1 cellular context compared by ENCODE assay signal in the genomic region with DNA sequence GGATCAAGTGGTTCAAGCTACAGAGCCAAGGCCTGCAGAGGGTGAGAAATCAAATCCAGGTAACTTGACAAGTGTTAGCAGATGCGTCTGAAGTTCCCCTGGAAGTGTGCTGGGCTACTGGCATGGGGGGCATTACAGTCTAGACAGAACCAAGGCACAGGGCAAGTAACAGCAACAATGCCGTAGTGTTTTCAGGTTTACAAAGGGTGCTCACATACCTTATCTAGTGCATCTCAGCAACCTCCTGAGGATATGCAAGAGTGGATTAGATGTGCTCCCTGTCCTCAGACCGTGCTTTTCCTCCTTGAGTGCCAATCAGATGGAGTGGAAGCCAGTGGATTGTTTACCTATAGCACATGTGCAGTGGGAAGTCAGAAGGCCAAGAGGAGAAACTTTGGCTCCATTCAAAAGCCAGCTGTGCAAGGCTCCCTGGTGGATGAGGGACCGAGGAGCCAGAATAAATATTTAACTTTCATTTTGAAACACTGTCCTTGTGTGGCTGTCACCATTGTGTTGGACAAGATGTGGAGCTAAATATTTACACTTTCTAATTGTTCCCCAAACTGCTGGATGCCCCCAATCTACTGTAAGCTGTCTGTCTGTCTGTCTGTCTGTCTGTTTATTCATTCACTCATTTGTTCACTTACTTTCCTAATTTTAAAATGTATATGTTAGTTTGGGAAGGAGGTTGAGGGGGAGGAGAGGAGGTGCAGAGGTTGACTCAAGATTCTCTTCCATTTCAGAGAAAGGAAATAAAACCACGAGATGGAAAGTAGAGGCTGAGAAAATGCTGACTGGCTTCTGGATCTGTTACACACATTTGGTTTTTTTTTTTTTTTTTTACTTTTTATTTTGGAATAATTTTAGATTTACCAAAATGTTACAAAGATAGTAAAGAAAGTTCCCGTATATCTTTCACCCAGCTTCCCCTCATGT.
A peak's percentile ranks its signal among the peaks of the same experiment; 100 is the strongest.
TF ChIP-seq lines count a peak whose summit lies in the region.

No MANE protein-coding gene starts in this region.

TF ChIP-seq in HepG2, 621 proteins besides CTCF, POLR2A, EP300 and RAD21 (continued from another document and continues in another):
- TF ChIP-seq GMEB1 (CRISPR knock-in tag; IDR thresholded peaks at IDR 0.05; ENCODE audit: borderline replicate concordance) = peak; percentile 24; the same call in 1 of the 2 replicates
- TF ChIP-seq, protein P1, sequence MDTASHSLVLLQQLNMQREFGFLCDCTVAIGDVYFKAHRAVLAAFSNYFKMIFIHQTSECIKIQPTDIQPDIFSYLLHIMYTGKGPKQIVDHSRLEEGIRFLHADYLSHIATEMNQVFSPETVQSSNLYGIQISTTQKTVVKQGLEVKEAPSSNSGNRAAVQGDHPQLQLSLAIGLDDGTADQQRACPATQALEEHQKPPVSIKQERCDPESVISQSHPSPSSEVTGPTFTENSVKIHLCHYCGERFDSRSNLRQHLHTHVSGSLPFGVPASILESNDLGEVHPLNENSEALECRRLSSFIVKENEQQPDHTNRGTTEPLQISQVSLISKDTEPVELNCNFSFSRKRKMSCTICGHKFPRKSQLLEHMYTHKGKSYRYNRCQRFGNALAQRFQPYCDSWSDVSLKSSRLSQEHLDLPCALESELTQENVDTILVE (CRISPR knock-in tag; IDR thresholded peaks at IDR 0.05) = no peak
- no peak for TF ChIP-seq MBNL3 (CRISPR knock-in tag; conservative IDR thresholded peaks at IDR 0.05)
- 0 out of 2 replicates have a peak, but pooled peaks have one; percentile 55 for TF ChIP-seq MEIS1 (CRISPR knock-in tag; IDR thresholded peaks at IDR 0.05; ENCODE audit: borderline replicate concordance)
- TF ChIP-seq, protein P2, sequence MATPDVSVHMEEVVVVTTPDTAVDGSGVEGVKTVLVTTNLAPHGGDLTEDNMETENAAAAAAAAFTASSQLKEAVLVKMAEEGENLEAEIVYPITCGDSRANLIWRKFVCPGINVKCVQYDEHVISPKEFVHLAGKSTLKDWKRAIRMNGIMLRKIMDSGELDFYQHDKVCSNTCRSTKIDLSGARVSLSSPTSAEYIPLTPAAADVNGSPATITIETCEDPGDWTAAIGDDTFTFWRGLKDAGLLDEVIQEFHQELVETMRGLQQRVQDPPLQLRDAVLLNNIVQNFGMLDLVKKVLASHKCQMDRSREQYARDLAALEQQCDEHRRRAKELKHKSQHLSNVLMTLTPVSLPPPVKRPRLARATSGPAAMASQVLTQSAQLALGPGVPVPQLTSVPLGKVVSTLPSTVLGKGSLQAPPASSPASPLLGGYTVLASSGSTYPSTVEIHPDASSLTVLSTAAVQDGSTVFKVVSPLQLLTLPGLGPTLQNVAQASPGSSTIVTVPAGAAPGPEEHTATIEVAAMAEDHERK (CRISPR knock-in tag; IDR thresholded peaks at IDR 0.05; ENCODE audit: low read depth) = no peak
- no peak; the same call in 1 of the 2 replicates for TF ChIP-seq HNF1B (CRISPR knock-in tag; IDR thresholded peaks at IDR 0.05)
- TF ChIP-seq JUN (CRISPR knock-in tag; IDR thresholded peaks at IDR 0.05) = 0 out of 2 replicates have a peak, but pooled peaks have one; percentile 39
- TF ChIP-seq FIP1L1 (IDR thresholded peaks at IDR 0.05; ENCODE audit: borderline replicate concordance, insufficient read depth, low read depth, low read length) = no peak
- peak; percentile 64; the same call in 1 of the 2 replicates for TF ChIP-seq NCOA2 (CRISPR knock-in tag; IDR thresholded peaks at IDR 0.05)
- no peak for TF ChIP-seq NRL (CRISPR knock-in tag; IDR thresholded peaks at IDR 0.05; ENCODE audit: borderline replicate concordance)
- TF ChIP-seq ZNF468 (CRISPR knock-in tag; IDR thresholded peaks at IDR 0.05) = no peak
- TF ChIP-seq, protein P3, sequence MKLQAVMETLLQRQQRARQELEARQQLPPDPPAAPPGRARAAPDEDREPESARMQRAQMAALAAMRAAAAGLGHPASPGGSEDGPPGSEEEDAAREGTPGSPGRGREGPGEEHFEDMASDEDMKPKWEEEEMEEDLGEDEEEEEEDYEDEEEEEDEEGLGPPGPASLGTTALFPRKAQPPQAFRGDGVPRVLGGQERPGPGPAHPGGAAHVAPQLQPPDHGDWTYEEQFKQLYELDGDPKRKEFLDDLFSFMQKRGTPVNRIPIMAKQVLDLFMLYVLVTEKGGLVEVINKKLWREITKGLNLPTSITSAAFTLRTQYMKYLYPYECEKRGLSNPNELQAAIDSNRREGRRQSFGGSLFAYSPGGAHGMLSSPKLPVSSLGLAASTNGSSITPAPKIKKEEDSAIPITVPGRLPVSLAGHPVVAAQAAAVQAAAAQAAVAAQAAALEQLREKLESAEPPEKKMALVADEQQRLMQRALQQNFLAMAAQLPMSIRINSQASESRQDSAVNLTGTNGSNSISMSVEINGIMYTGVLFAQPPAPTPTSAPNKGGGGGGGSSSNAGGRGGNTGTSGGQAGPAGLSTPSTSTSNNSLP (IDR thresholded peaks at IDR 0.05; ENCODE audit: low read depth, low read length) = 0 out of 2 replicates have a peak, but pooled peaks have one; percentile 19
- no peak for TF ChIP-seq ZFP62 (CRISPR knock-in tag; IDR thresholded peaks at IDR 0.05)
- no peak for TF ChIP-seq ZNF703 (CRISPR knock-in tag; IDR thresholded peaks at IDR 0.05; ENCODE audit: borderline replicate concordance)
- no peak for TF ChIP-seq GABPB1 (CRISPR knock-in tag; IDR thresholded peaks at IDR 0.05)
- TF ChIP-seq MTF1 (CRISPR knock-in tag; IDR thresholded peaks at IDR 0.05) = no peak
- TF ChIP-seq ARHGAP35 (CRISPR knock-in tag; IDR thresholded peaks at IDR 0.05; ENCODE audit: borderline replicate concordance) = no peak
- TF ChIP-seq ZNF280B (CRISPR knock-in tag; IDR thresholded peaks at IDR 0.05; ENCODE audit: borderline replicate concordance) = no peak
- peak; percentile 23; the same call in 1 of the 2 replicates for TF ChIP-seq MIXL1 (CRISPR knock-in tag; IDR thresholded peaks at IDR 0.05)
- no peak for TF ChIP-seq ATAD3A (CRISPR knock-in tag; IDR thresholded peaks at IDR 0.05)
- TF ChIP-seq SALL1 (CRISPR knock-in tag; IDR thresholded peaks at IDR 0.05) = peak; percentile 70
- peak; percentile 81 for TF ChIP-seq FOXA3 (CRISPR knock-in tag; IDR thresholded peaks at IDR 0.05)
- no peak for TF ChIP-seq FOXC1 (CRISPR knock-in tag; IDR thresholded peaks at IDR 0.05; ENCODE audit: borderline replicate concordance)
- TF ChIP-seq ZNF589 (CRISPR knock-in tag; conservative IDR thresholded peaks at IDR 0.05) = no peak
- TF ChIP-seq NFRKB (IDR thresholded peaks at IDR 0.05) = no peak
- TF ChIP-seq ZNF879 (CRISPR knock-in tag; IDR thresholded peaks at IDR 0.05) = no peak
- no peak for TF ChIP-seq ZNF775 (CRISPR knock-in tag; IDR thresholded peaks at IDR 0.05; ENCODE audit: borderline replicate concordance)
- no peak for TF ChIP-seq YEATS2 (CRISPR knock-in tag; IDR thresholded peaks at IDR 0.05; ENCODE audit: borderline replicate concordance)
- no peak for TF ChIP-seq ZNF207 (IDR thresholded peaks at IDR 0.05; ENCODE audit: borderline replicate concordance)
- no peak for TF ChIP-seq ZNF354B (CRISPR knock-in tag; IDR thresholded peaks at IDR 0.05)
- TF ChIP-seq ZC3H13 (CRISPR knock-in tag; IDR thresholded peaks at IDR 0.05) = no peak
- TF ChIP-seq LBX2 (CRISPR knock-in tag; IDR thresholded peaks at IDR 0.05; ENCODE audit: borderline replicate concordance) = no peak
- no peak for TF ChIP-seq PAF1 (CRISPR knock-in tag; IDR thresholded peaks at IDR 0.05)
- no peak for TF ChIP-seq ZMYM2 (CRISPR knock-in tag; IDR thresholded peaks at IDR 0.05)
- TF ChIP-seq HMGA1 (CRISPR knock-in tag; conservative IDR thresholded peaks at IDR 0.05) = no peak
- TF ChIP-seq, protein P4, sequence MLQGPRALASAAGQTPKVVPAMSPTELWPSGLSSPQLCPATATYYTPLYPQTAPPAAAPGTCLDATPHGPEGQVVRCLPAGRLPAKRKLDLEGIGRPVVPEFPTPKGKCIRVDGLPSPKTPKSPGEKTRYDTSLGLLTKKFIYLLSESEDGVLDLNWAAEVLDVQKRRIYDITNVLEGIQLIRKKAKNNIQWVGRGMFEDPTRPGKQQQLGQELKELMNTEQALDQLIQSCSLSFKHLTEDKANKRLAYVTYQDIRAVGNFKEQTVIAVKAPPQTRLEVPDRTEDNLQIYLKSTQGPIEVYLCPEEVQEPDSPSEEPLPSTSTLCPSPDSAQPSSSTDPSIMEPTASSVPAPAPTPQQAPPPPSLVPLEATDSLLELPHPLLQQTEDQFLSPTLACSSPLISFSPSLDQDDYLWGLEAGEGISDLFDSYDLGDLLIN (CRISPR knock-in tag; IDR thresholded peaks at IDR 0.05; ENCODE audit: borderline replicate concordance) = no peak
- TF ChIP-seq ZNF460 (CRISPR knock-in tag; IDR thresholded peaks at IDR 0.05; ENCODE audit: borderline replicate concordance) = no peak
- TF ChIP-seq RXRA (CRISPR knock-in tag; IDR thresholded peaks at IDR 0.05) = peak; percentile 16; the same call in 1 of the 2 replicates
- TF ChIP-seq HNF4G (IDR thresholded peaks at IDR 0.05; ENCODE audit: borderline replicate concordance, low read depth, low read length) = no peak
- TF ChIP-seq HNF4G (CRISPR knock-in tag; IDR thresholded peaks at IDR 0.05; ENCODE audit: borderline replicate concordance, low read depth) = no peak
- TF ChIP-seq GTF3A (CRISPR knock-in tag; conservative IDR thresholded peaks at IDR 0.05) = no peak
- no peak for TF ChIP-seq RFXANK (CRISPR knock-in tag; IDR thresholded peaks at IDR 0.05)
- no peak for TF ChIP-seq PLRG1 (conservative IDR thresholded peaks at IDR 0.05)
- peak; percentile 54; the same call in 1 of the 2 replicates for TF ChIP-seq ZMYM4 (CRISPR knock-in tag; IDR thresholded peaks at IDR 0.05)
- no peak for TF ChIP-seq SRSF4 (IDR thresholded peaks at IDR 0.05; ENCODE audit: low read depth, low read length, poor library complexity, severe bottlenecking)
- TF ChIP-seq RARA (CRISPR knock-in tag; IDR thresholded peaks at IDR 0.05) = peak; percentile 59
- TF ChIP-seq ZNF484 (CRISPR knock-in tag; IDR thresholded peaks at IDR 0.05; ENCODE audit: borderline replicate concordance, low read depth) = no peak
